ENCODE assay signal across 20 cellular contexts in genomic region chr11:72637198-72637597, GRCh38. TPM values are rescaled to one million over a fixed set of nuclear protein-coding genes. Genes with fewer than 3 reads are reported as not detected.
DNase-seq lines count a peak whose midpoint lies in the region; ATAC-seq and TF ChIP-seq lines count a peak whose summit lies in the region.
"Had no signal": no experiment of that assay in that cellular context is flagged by ENCODE, and none has a peak within 500 bp of the region (broad histone marks: within the 10 kb centered on the region; RNA-seq: fewer than 3 reads in every experiment).

No MANE protein-coding gene starts in this region.

- H3K27ac ChIP-seq in esophagus squamous epithelium (peak overlapping the region in 3 of 4 donors; percentile 2 to 76 (median 60)), mesenchymal stem cell (ENCODE audit: low read length, poor library complexity, severe bottlenecking) (no peak overlapping the region)
- H3K27ac ChIP-seq: BLaER1 treated with 17β-estradiol and CSF1 and Interleukin-3, amounts not matched to agents 10 nM and 100 nM; lower lobe of right lung; neural progenitor cell; thoracic aorta had no signal

- no peak for TF ChIP-seq CTCF in esophagus squamous epithelium (IDR thresholded peaks at IDR 0.05)

- H3K4ac ChIP-seq in mesenchymal stem cell (ENCODE audit: low read depth in 1 of 2, low read length in 2 of 2): no peak overlapping the region

- no peak overlapping the region for H4K91ac ChIP-seq in mesenchymal stem cell (ENCODE audit: low read length)

- DNase-seq in NCI-H82 (lab: John Stamatoyannopoulos, UW) (peak; percentile 15), NCI-H82 treated with DMSO at 0.1 percent for 48 hours (lab: John Stamatoyannopoulos, UW; ENCODE audit: unreplicated experiment) (no peak), DMS53 treated with DMSO at 0.1 percent for 48 hours (lab: John Stamatoyannopoulos, UW; ENCODE audit: unreplicated experiment) (peak; percentile 89), NCI-H510A treated with DMSO at 0.1 percent for 48 hours (lab: John Stamatoyannopoulos, UW) (peak; percentile 46), esophagus squamous epithelium (lab: John Stamatoyannopoulos, UW) (no peak), mesenchymal stem cell (no peak), NCI-H1436 treated with DMSO at 0.1 percent for 48 hours (lab: John Stamatoyannopoulos, UW) (no peak)
- DNase-seq: activated naive CD4-positive, alpha-beta T cell treated with anti-CD3 and anti-CD28 coated beads, Interleukin-2, amount 10 ng/mL, durations not matched to agents 7 days and 5 days; activated T-cell treated with anti-CD3 and anti-CD28 coated beads, Interleukin-2, amount 50 U/mL, for 72 hours; foreskin fibroblast; GOT3; hypothalamus; lower lobe of right lung; NCI-H1694 treated with DMSO at 0.1 percent for 48 hours; SIG-M5; T-cell had no signal

- no peak for TF ChIP-seq POLR2A in esophagus squamous epithelium (IDR thresholded peaks at IDR 0.05)

- WGBS in esophagus squamous epithelium, 2 donors: 75 to 76% methylated on average over 2 of the region's 2 CpGs
- WGBS in mesenchymal stem cell: 89% methylated on average over 1 of the region's 2 CpGs

- no peak overlapping the region for H3K4me3 ChIP-seq in esophagus squamous epithelium
- H3K4me3 ChIP-seq in mesenchymal stem cell (ENCODE audit: insufficient read depth in 1 of 2, low read depth in 1 of 2, low read length in 2 of 2): no peak overlapping the region
- H3K4me3 ChIP-seq: BLaER1 treated with 17β-estradiol and CSF1 and Interleukin-3, amounts not matched to agents 10 nM and 100 nM; lower lobe of right lung; neural progenitor cell; thoracic aorta had no signal

- no peak overlapping the region for H2AFZ ChIP-seq in mesenchymal stem cell (ENCODE audit: low read depth, low read length)
- H2AFZ ChIP-seq: neural progenitor cell had no signal

- H3K9me3 ChIP-seq in esophagus squamous epithelium: no peaks in the 10 kb centered on the region
- H3K9me3 ChIP-seq in mesenchymal stem cell (ENCODE audit: control insufficient read depth, low read length): peaks cover 6% of the 10 kb centered on the region
- H3K9me3 ChIP-seq: BLaER1 treated with 17β-estradiol and CSF1 and Interleukin-3, amounts not matched to agents 10 nM and 100 nM; lower lobe of right lung; thoracic aorta had no signal

- no peak overlapping the region for H2BK5ac ChIP-seq in mesenchymal stem cell (ENCODE audit: low read depth, low read length, poor library complexity, severe bottlenecking)

- H3K27me3 ChIP-seq in esophagus squamous epithelium (peaks cover 0 to 57% (median 0%) of the 10 kb centered on the region in 4 donors), mesenchymal stem cell (ENCODE audit: control insufficient read depth in 1 of 2, insufficient read depth in 1 of 2, low read length in 2 of 2) (peaks cover 91 to 98% of the 10 kb centered on the region in 2 experiments)

- H3K23ac ChIP-seq in mesenchymal stem cell (ENCODE audit: low read length in 2 of 2): no peak overlapping the region

- no peak overlapping the region for H3K9ac ChIP-seq in mesenchymal stem cell (ENCODE audit: low read length)
- H3K9ac ChIP-seq: BLaER1 treated with 17β-estradiol and CSF1 and Interleukin-3, amounts not matched to agents 10 nM and 100 nM; neural progenitor cell had no signal

- ATAC-seq in GM19467 (IDR thresholded peaks at IDR 0.05; ENCODE audit: unreplicated experiment): no peak
- ATAC-seq: activated T-cell treated with anti-CD3 and anti-CD28 coated beads, Interleukin-2, amount 50 U/mL, for 72 hours; lower lobe of right lung; T-cell had no signal

- intact Hi-C loops in esophagus squamous epithelium (cut with DNase I): loop anchor here (5.0 kb wide), 1 partner anchor 50 kb away; no protein-coding TSS in a partner anchor

- no peak overlapping the region for H4K8ac ChIP-seq in mesenchymal stem cell (ENCODE audit: low read length)

- no peak overlapping the region for H3K14ac ChIP-seq in mesenchymal stem cell (ENCODE audit: low read length in 2 of 2)

- H3K36me3 ChIP-seq in esophagus squamous epithelium: no peaks in the 10 kb centered on the region
- H3K36me3 ChIP-seq in mesenchymal stem cell (ENCODE audit: control insufficient read depth in 1 of 2, insufficient read depth in 2 of 2, low read depth in 1 of 2, low read length in 2 of 2): no peaks in the 10 kb centered on the region
- H3K36me3 ChIP-seq: BLaER1 treated with 17β-estradiol and CSF1 and Interleukin-3, amounts not matched to agents 10 nM and 100 nM; lower lobe of right lung; neural progenitor cell; thoracic aorta had no signal

- H3K4me1 ChIP-seq in esophagus squamous epithelium: peaks cover 0 to 85% (median 31%) of the 10 kb centered on the region in 3 donors
- H3K4me1 ChIP-seq in mesenchymal stem cell (ENCODE audit: control insufficient read depth, insufficient read depth, low read depth, low read length): peaks cover 8% of the 10 kb centered on the region

- H3K18ac ChIP-seq in mesenchymal stem cell (ENCODE audit: low read depth in 1 of 2, low read length in 2 of 2): no peak overlapping the region

- no peak overlapping the region for H2BK120ac ChIP-seq in mesenchymal stem cell (ENCODE audit: low read depth, low read length)

- no peak overlapping the region for H2BK15ac ChIP-seq in mesenchymal stem cell (ENCODE audit: low read depth, poor library complexity, severe bottlenecking)

- no peak overlapping the region for H2AK5ac ChIP-seq in mesenchymal stem cell (ENCODE audit: low read length, severe bottlenecking)

- H2BK12ac ChIP-seq in mesenchymal stem cell (ENCODE audit: low read length in 2 of 2): no peak overlapping the region

- no peak overlapping the region for H3K4me2 ChIP-seq in mesenchymal stem cell (ENCODE audit: low read length, poor library complexity, severe bottlenecking)
- H3K4me2 ChIP-seq: neural progenitor cell had no signal

- H3K79me1 ChIP-seq in mesenchymal stem cell (replicated peaks; ENCODE audit: low read length, poor library complexity, severe bottlenecking): no peaks in the 10 kb centered on the region

RNA-seq across cellular contexts. Expression of gene PDE2A, which starts 37.0 kb away (rescaled TPM):
- total RNA-seq in esophagus squamous epithelium: 10 to 100 TPM in 3 of 4 donors, 1 to 10 TPM in 1; 5.6 to 38.3 (median 12.9) TPM
- 0.61 TPM for polyA plus RNA-seq in mesenchymal stem cell (2013, experiment 1 of 2)
- polyA plus RNA-seq in mesenchymal stem cell (2013, experiment 2 of 2): 0.56 TPM

Comparison
In these comparisons a context has a peak if more than half of its experiments do, and no peak if none do; other contexts are left out.
1. DNase-seq: peak in NCI-H82 (single experiment), DMS53 treated with DMSO at 0.1 percent for 48 hours (single experiment) and NCI-H510A treated with DMSO at 0.1 percent for 48 hours (single experiment); none in NCI-H82 treated with DMSO at 0.1 percent for 48 hours (single experiment), esophagus squamous epithelium (single experiment), mesenchymal stem cell (single experiment) and NCI-H1436 treated with DMSO at 0.1 percent for 48 hours (single experiment).